14 cellular contexts compared by ENCODE assay signal in the genomic region with DNA sequence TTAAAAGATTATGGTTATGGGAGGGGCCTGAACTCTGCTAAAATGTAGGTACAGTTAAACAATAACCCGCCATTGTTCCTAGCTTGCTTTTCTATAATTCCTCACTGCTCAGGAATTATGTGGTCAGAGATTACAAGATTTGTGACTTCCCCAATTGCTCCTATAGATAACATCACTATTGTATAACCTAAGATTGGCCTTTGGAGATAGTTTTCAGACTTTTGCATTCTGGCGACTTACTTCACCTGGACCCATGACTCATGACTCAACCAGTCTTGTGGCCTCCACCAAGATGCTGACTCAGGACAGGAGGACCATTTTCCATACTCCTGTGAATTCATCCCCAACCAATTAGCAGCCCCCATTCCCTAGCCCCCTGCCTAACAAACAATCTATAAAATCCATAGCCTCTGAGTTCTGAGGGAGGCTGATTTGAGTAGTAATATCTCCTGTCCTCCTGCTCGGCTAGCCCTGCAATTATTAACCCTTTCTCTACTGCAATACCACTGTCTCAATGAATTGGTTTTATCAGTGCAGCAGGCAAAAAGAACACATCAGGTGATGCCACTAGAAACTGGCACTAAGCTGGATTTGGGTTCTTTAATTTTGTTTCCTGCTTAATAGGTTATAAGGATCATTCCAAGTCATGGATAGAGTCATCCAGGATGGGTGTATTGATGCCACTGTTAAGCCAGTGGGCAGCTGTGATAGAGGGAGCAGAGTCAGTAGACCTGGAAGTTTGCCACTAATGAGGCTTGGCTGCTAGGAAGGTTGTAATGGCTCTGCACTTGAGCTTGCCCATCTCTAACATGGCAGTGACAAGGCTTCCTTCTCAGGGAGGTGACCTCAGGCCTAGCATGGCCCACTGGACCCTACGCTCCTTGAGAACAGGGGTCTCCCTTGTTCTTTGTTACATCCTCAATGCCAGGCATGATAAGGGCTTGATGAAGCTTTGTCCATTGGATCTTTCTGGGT.
DNase-seq lines count a peak whose midpoint lies in the region; ATAC-seq and TF ChIP-seq lines count a peak whose summit lies in the region.
"Had no signal": no experiment of that assay in that cellular context is flagged by ENCODE, and none has a peak within 500 bp of the region (broad histone marks: within the 10 kb centered on the region; RNA-seq: fewer than 3 reads in every experiment).

No MANE protein-coding gene starts in this region.

- ATAC-seq in activated CD8-positive, alpha-beta T cell treated with anti-CD3 and anti-CD28 coated beads, Interleukin-2, amount 10 ng/mL, durations not matched to agents 7 days and 5 days: no peak
- no peak for ATAC-seq in activated CD8-positive, alpha-beta T cell treated with anti-CD3 and anti-CD28 coated beads for 36 hours
- ATAC-seq in CD8-positive, alpha-beta T cell: no peak
- ATAC-seq: pancreas had no signal

- H3K4me3 ChIP-seq in esophagus (ENCODE audit: low read depth in 1 of 2, low read length in 2 of 2): no peak overlapping the region
- no peak overlapping the region for H3K4me3 ChIP-seq in CD8-positive, alpha-beta T cell (ENCODE audit: low read depth, low read length)
- H3K4me3 ChIP-seq: pancreas, upper lobe of right lung had no signal

- H3K36me3 Mint-ChIP-seq in activated CD8-positive, alpha-beta T cell treated with anti-CD3 and anti-CD28 coated beads, Interleukin-2, amount 10 ng/mL, durations not matched to agents 7 days and 5 days (ENCODE audit: low read depth): peaks cover 9% of the 10 kb centered on the region
- no peaks in the 10 kb centered on the region for H3K36me3 Mint-ChIP-seq in activated CD8-positive, alpha-beta T cell treated with anti-CD3 and anti-CD28 coated beads for 36 hours (ENCODE audit: low read depth)
- no peaks in the 10 kb centered on the region for H3K36me3 Mint-ChIP-seq in CD8-positive, alpha-beta T cell

- no peaks in the 10 kb centered on the region for H3K27me3 Mint-ChIP-seq in activated CD8-positive, alpha-beta T cell treated with anti-CD3 and anti-CD28 coated beads, Interleukin-2, amount 10 ng/mL, durations not matched to agents 7 days and 5 days (ENCODE audit: low read depth)
- no peaks in the 10 kb centered on the region for H3K27me3 Mint-ChIP-seq in activated CD8-positive, alpha-beta T cell treated with anti-CD3 and anti-CD28 coated beads for 36 hours
- no peaks in the 10 kb centered on the region for H3K27me3 Mint-ChIP-seq in CD8-positive, alpha-beta T cell (ENCODE audit: low read depth)
- H3K27me3 Mint-ChIP-seq: activated B cell treated with CpG ODN at 0.5 μM for 24 hours; activated T-helper 17 cell treated with anti-CD3 and anti-CD28 coated beads, Interleukin-2, amount 50 U/mL, for 72 hours; IgD-negative memory B cell had no signal

- WGBS in esophagus, 2 donors: 72 to 75% methylated on average over 4 of the region's 4 CpGs

- H3K36me3 ChIP-seq in esophagus (ENCODE audit: control insufficient read depth in 2 of 2, insufficient read depth in 2 of 2, low read length in 1 of 2): no peaks in the 10 kb centered on the region
- H3K36me3 ChIP-seq in CD8-positive, alpha-beta T cell (ENCODE audit: insufficient read depth, low read length): no peaks in the 10 kb centered on the region
- H3K36me3 ChIP-seq: pancreas, upper lobe of right lung had no signal

- H3K9me3 Mint-ChIP-seq in activated CD8-positive, alpha-beta T cell treated with anti-CD3 and anti-CD28 coated beads, Interleukin-2, amount 10 ng/mL, durations not matched to agents 7 days and 5 days (ENCODE audit: insufficient read depth): peaks cover 10% of the 10 kb centered on the region
- H3K9me3 Mint-ChIP-seq in activated CD8-positive, alpha-beta T cell treated with anti-CD3 and anti-CD28 coated beads for 36 hours: peaks cover 9% of the 10 kb centered on the region
- H3K9me3 Mint-ChIP-seq in CD8-positive, alpha-beta T cell: no peaks in the 10 kb centered on the region

- TF ChIP-seq CTCF in activated CD8-positive, alpha-beta T cell treated with anti-CD3 and anti-CD28 coated beads for 36 hours (IDR thresholded peaks at IDR 0.05): no peak
- TF ChIP-seq CTCF in CD8-positive, alpha-beta T cell (IDR thresholded peaks at IDR 0.05): no peak

- no peak overlapping the region for H3K4me3 Mint-ChIP-seq in activated CD8-positive, alpha-beta T cell treated with anti-CD3 and anti-CD28 coated beads, Interleukin-2, amount 10 ng/mL, durations not matched to agents 7 days and 5 days
- H3K4me3 Mint-ChIP-seq in activated CD8-positive, alpha-beta T cell treated with anti-CD3 and anti-CD28 coated beads for 36 hours: no peak overlapping the region
- H3K4me3 Mint-ChIP-seq in CD8-positive, alpha-beta T cell: no peak overlapping the region
- H3K4me3 Mint-ChIP-seq: activated B cell treated with CpG ODN at 0.5 μM for 24 hours had no signal

- H3K27ac ChIP-seq in esophagus (ENCODE audit: low read depth in 2 of 2, low read length in 1 of 2): peak overlapping the region; percentile 83 to 92
- H3K27ac ChIP-seq in CD8-positive, alpha-beta T cell (ENCODE audit: low read depth, low read length): no peak overlapping the region
- H3K27ac ChIP-seq: pancreas, upper lobe of right lung had no signal

- peaks cover 12 to 29% of the 10 kb centered on the region in 2 donors for H3K4me1 ChIP-seq in esophagus (ENCODE audit: control insufficient read depth in 2 of 2, insufficient read depth in 2 of 2, low read length in 1 of 2)
- H3K4me1 ChIP-seq in CD8-positive, alpha-beta T cell (ENCODE audit: insufficient read depth, low read length): peaks cover 52% of the 10 kb centered on the region
- H3K4me1 ChIP-seq: pancreas had no signal

- H3K27me3 ChIP-seq in esophagus (ENCODE audit: control insufficient read depth in 1 of 2, insufficient read depth in 2 of 2, low read length in 2 of 2): no peaks in the 10 kb centered on the region
- H3K27me3 ChIP-seq in CD8-positive, alpha-beta T cell (ENCODE audit: insufficient read depth, low read length): no peaks in the 10 kb centered on the region
- H3K27me3 ChIP-seq: pancreas, upper lobe of right lung had no signal

- CTCF ChIA-PET in activated CD8-positive, alpha-beta T cell treated with anti-CD3 and anti-CD28 coated beads, Interleukin-2, amount 10 ng/mL, durations not matched to agents 7 days and 5 days (lab: Charles Lee): interaction anchor here (0.8 to 1.3 kb wide), 3 partner anchors 17 to 57 kb away, joined by 3 to 5 read pairs (median 3); no protein-coding TSS in a partner anchor
- CTCF ChIA-PET in activated CD8-positive, alpha-beta T cell treated with anti-CD3 and anti-CD28 coated beads for 36 hours (lab: Charles Lee): no interaction called here
- CTCF ChIA-PET in CD8-positive, alpha-beta T cell (lab: Charles Lee): interaction anchor here (1.0 to 1.7 kb wide), 2 partner anchors 61 to 145 kb away, joined by 3 to 7 read pairs; no protein-coding TSS in a partner anchor

- H3K9me3 ChIP-seq in esophagus (ENCODE audit: control insufficient read depth in 2 of 2, insufficient read depth in 1 of 2, low read depth in 1 of 2, low read length in 1 of 2): peaks cover 2 to 3% of the 10 kb centered on the region in 2 donors
- no peaks in the 10 kb centered on the region for H3K9me3 ChIP-seq in CD8-positive, alpha-beta T cell (ENCODE audit: low read length)
- H3K9me3 ChIP-seq: pancreas, upper lobe of right lung had no signal

- POLR2A ChIA-PET in activated CD8-positive, alpha-beta T cell treated with anti-CD3 and anti-CD28 coated beads, Interleukin-2, amount 10 ng/mL, durations not matched to agents 7 days and 5 days (lab: Charles Lee): interaction anchor here (0.6 to 0.7 kb wide), 2 partner anchors 24 to 185 kb away, joined by 3 to 4 read pairs; no protein-coding TSS in a partner anchor
- POLR2A ChIA-PET in activated CD8-positive, alpha-beta T cell treated with anti-CD3 and anti-CD28 coated beads for 36 hours (lab: Charles Lee): no interaction called here
- POLR2A ChIA-PET in CD8-positive, alpha-beta T cell (lab: Charles Lee): no interaction called here

- H3K27ac Mint-ChIP-seq in activated CD8-positive, alpha-beta T cell treated with anti-CD3 and anti-CD28 coated beads, Interleukin-2, amount 10 ng/mL, durations not matched to agents 7 days and 5 days: peak overlapping the region; percentile 13
- H3K27ac Mint-ChIP-seq in activated CD8-positive, alpha-beta T cell treated with anti-CD3 and anti-CD28 coated beads for 36 hours: no peak overlapping the region
- H3K27ac Mint-ChIP-seq in CD8-positive, alpha-beta T cell: no peak overlapping the region

- intact Hi-C loops in activated CD8-positive, alpha-beta T cell treated with anti-CD3 and anti-CD28 coated beads for 36 hours (cut with micrococcal nuclease): no loop called here
- intact Hi-C loops in CD8-positive, alpha-beta T cell (cut with DNase I, micrococcal nuclease): loop anchor here in 1 of 2 experiments (10.0 kb wide), 1 partner anchor 972 kb away; a partner anchor contains a TSS

- DNase-seq in activated CD8-positive, alpha-beta T cell treated with anti-CD3 and anti-CD28 coated beads, Interleukin-2, amount 10 ng/mL, durations not matched to agents 7 days and 5 days: peak; percentile 18
- DNase-seq in activated CD8-positive, alpha-beta T cell treated with anti-CD3 and anti-CD28 coated beads for 36 hours: no peak
- peak; percentile 76 for DNase-seq in NCI-H226
- DNase-seq in stimulated activated CD8-positive, alpha-beta memory T cell treated with anti-CD3 and anti-CD28 coated beads, Interleukin-4, amount 100 ng/mL, for 48 hours: peak; percentile 22
- no peak for DNase-seq in CD8-positive, alpha-beta T cell
- DNase-seq in NCI-H1930 (lab: John Stamatoyannopoulos, UW): no peak
- DNase-seq in AG08395 (ENCODE audit: low spot score): no peak
- DNase-seq: activated B cell treated with CpG ODN at 0.5 μM for 24 hours, DMS53, pancreas, upper lobe of right lung had no signal

- H3K4me1 Mint-ChIP-seq in activated CD8-positive, alpha-beta T cell treated with anti-CD3 and anti-CD28 coated beads, Interleukin-2, amount 10 ng/mL, durations not matched to agents 7 days and 5 days (ENCODE audit: low read depth): peaks cover 63% of the 10 kb centered on the region
- peaks cover 49% of the 10 kb centered on the region for H3K4me1 Mint-ChIP-seq in activated CD8-positive, alpha-beta T cell treated with anti-CD3 and anti-CD28 coated beads for 36 hours (ENCODE audit: low read depth)
- H3K4me1 Mint-ChIP-seq in CD8-positive, alpha-beta T cell (ENCODE audit: low read depth): peaks cover 59% of the 10 kb centered on the region

Comparison
In these comparisons a context has a peak if more than half of its experiments do, and no peak if none do; other contexts are left out.
1. DNase-seq: peak in activated CD8-positive, alpha-beta T cell treated with anti-CD3 and anti-CD28 coated beads, Interleukin-2, amount 10 ng/mL, durations not matched to agents 7 days and 5 days (single experiment), NCI-H226 (single experiment) and stimulated activated CD8-positive, alpha-beta memory T cell treated with anti-CD3 and anti-CD28 coated beads, Interleukin-4, amount 100 ng/mL, for 48 hours (single experiment); none in activated CD8-positive, alpha-beta T cell treated with anti-CD3 and anti-CD28 coated beads for 36 hours (single experiment), CD8-positive, alpha-beta T cell (0 of 7), NCI-H1930 (0 of 2) and AG08395 (single experiment).